ENCODE assay signal across 1 cellular context in the genomic region with DNA sequence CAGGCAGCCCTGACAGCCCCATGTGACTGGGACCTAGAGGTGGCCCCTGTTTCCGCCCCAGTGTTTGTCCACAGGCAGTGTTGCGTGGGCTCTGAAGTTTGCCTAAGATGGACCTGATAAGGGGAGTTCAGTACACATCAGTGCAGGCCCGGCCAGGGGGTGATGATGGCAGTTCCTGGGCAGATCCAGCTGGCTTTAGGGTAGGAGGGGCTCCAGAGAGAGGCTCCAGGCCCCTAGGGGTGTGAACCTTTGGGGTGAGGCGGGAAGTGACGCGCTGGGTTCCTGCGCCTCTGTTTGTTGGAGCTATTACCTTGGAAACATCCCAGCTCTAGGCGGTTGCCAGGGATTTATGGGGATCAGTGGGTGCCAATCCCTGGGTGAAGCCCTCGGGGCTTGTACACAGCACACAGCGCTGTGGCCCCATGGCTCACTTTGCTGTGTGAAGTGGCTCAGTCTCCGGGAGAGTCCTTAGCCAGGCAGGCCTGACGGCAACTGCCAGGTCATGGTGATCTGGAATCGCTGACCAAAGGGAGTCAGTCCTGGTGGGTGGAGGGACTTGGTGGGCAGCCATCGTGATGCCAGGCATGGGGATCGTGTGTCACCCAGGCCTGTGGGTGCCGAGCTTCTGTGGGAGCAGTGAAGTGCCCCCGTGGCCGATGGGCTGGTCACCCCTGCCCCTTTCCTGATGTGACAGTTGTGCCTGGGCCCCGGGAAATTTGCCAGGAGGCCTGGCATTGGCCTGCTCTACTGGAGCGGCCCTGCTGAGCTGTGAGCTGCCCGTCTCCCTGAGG.
TF ChIP-seq lines count a peak whose summit lies in the region.

No MANE protein-coding gene starts in this region.

TF ChIP-seq in HepG2, 621 proteins besides CTCF, POLR2A, EP300 and RAD21 (continued from another document and continues in another):
- TF ChIP-seq, protein P1, sequence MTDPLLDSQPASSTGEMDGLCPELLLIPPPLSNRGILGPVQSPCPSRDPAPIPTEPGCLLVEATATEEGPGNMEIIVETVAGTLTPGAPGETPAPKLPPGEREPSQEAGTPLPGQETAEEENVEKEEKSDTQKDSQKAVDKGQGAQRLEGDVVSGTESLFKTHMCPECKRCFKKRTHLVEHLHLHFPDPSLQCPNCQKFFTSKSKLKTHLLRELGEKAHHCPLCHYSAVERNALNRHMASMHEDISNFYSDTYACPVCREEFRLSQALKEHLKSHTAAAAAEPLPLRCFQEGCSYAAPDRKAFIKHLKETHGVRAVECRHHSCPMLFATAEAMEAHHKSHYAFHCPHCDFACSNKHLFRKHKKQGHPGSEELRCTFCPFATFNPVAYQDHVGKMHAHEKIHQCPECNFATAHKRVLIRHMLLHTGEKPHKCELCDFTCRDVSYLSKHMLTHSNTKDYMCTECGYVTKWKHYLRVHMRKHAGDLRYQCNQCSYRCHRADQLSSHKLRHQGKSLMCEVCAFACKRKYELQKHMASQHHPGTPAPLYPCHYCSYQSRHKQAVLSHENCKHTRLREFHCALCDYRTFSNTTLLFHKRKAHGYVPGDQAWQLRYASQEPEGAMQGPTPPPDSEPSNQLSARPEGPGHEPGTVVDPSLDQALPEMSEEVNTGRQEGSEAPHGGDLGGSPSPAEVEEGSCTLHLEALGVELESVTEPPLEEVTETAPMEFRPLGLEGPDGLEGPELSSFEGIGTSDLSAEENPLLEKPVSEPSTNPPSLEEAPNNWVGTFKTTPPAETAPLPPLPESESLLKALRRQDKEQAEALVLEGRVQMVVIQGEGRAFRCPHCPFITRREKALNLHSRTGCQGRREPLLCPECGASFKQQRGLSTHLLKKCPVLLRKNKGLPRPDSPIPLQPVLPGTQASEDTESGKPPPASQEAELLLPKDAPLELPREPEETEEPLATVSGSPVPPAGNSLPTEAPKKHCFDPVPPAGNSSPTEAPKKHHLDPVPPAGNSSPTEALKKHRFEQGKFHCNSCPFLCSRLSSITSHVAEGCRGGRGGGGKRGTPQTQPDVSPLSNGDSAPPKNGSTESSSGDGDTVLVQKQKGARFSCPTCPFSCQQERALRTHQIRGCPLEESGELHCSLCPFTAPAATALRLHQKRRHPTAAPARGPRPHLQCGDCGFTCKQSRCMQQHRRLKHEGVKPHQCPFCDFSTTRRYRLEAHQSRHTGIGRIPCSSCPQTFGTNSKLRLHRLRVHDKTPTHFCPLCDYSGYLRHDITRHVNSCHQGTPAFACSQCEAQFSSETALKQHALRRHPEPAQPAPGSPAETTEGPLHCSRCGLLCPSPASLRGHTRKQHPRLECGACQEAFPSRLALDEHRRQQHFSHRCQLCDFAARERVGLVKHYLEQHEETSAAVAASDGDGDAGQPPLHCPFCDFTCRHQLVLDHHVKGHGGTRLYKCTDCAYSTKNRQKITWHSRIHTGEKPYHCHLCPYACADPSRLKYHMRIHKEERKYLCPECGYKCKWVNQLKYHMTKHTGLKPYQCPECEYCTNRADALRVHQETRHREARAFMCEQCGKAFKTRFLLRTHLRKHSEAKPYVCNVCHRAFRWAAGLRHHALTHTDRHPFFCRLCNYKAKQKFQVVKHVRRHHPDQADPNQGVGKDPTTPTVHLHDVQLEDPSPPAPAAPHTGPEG (CRISPR knock-in tag; IDR thresholded peaks at IDR 0.05), result no peak; the same call in 1 of the 2 replicates
- peak; percentile 93 for TF ChIP-seq BCL6 (CRISPR knock-in tag; IDR thresholded peaks at IDR 0.05)
- TF ChIP-seq ZNF557 (CRISPR knock-in tag; IDR thresholded peaks at IDR 0.05), result 0 out of 2 replicates have a peak, but pooled peaks have one; percentile 57
- TF ChIP-seq, protein P2, sequence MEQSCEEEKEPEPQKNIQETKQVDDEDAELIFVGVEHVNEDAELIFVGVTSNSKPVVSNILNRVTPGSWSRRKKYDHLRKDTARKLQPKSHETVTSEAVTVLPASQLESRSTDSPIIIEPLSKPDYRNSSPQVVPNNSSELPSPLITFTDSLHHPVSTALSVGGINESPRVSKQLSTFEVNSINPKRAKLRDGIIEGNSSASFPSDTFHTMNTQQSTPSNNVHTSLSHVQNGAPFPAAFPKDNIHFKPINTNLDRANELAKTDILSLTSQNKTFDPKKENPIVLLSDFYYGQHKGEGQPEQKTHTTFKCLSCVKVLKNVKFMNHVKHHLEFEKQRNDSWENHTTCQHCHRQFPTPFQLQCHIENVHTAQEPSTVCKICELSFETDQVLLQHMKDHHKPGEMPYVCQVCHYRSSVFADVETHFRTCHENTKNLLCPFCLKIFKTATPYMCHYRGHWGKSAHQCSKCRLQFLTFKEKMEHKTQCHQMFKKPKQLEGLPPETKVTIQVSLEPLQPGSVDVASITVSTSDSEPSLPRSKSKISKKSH (CRISPR knock-in tag; IDR thresholded peaks at IDR 0.05; ENCODE audit: borderline replicate concordance), result no peak
- TF ChIP-seq ZNF549 (CRISPR knock-in tag; IDR thresholded peaks at IDR 0.05), result no peak
- TF ChIP-seq, protein P3, sequence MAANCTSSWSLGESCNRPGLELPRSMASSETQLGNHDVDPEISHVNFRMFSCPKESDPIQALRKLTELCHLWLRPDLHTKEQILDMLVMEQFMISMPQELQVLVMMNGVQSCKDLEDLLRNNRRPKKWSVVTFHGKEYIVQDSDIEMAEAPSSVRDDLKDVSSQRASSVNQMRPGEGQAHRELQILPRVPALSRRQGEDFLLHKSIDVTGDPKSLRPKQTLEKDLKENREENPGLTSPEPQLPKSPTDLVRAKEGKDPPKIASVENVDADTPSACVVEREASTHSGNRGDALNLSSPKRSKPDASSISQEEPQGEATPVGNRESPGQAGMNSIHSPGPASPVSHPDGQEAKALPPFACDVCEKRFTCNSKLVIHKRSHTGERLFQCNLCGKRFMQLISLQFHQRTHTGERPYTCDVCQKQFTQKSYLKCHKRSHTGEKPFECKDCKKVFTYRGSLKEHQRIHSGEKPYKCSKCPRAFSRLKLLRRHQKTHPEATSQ (CRISPR knock-in tag; IDR thresholded peaks at IDR 0.05; ENCODE audit: borderline replicate concordance), result peak; percentile 84; the same call in 1 of the 2 replicates
- TF ChIP-seq, protein P4, sequence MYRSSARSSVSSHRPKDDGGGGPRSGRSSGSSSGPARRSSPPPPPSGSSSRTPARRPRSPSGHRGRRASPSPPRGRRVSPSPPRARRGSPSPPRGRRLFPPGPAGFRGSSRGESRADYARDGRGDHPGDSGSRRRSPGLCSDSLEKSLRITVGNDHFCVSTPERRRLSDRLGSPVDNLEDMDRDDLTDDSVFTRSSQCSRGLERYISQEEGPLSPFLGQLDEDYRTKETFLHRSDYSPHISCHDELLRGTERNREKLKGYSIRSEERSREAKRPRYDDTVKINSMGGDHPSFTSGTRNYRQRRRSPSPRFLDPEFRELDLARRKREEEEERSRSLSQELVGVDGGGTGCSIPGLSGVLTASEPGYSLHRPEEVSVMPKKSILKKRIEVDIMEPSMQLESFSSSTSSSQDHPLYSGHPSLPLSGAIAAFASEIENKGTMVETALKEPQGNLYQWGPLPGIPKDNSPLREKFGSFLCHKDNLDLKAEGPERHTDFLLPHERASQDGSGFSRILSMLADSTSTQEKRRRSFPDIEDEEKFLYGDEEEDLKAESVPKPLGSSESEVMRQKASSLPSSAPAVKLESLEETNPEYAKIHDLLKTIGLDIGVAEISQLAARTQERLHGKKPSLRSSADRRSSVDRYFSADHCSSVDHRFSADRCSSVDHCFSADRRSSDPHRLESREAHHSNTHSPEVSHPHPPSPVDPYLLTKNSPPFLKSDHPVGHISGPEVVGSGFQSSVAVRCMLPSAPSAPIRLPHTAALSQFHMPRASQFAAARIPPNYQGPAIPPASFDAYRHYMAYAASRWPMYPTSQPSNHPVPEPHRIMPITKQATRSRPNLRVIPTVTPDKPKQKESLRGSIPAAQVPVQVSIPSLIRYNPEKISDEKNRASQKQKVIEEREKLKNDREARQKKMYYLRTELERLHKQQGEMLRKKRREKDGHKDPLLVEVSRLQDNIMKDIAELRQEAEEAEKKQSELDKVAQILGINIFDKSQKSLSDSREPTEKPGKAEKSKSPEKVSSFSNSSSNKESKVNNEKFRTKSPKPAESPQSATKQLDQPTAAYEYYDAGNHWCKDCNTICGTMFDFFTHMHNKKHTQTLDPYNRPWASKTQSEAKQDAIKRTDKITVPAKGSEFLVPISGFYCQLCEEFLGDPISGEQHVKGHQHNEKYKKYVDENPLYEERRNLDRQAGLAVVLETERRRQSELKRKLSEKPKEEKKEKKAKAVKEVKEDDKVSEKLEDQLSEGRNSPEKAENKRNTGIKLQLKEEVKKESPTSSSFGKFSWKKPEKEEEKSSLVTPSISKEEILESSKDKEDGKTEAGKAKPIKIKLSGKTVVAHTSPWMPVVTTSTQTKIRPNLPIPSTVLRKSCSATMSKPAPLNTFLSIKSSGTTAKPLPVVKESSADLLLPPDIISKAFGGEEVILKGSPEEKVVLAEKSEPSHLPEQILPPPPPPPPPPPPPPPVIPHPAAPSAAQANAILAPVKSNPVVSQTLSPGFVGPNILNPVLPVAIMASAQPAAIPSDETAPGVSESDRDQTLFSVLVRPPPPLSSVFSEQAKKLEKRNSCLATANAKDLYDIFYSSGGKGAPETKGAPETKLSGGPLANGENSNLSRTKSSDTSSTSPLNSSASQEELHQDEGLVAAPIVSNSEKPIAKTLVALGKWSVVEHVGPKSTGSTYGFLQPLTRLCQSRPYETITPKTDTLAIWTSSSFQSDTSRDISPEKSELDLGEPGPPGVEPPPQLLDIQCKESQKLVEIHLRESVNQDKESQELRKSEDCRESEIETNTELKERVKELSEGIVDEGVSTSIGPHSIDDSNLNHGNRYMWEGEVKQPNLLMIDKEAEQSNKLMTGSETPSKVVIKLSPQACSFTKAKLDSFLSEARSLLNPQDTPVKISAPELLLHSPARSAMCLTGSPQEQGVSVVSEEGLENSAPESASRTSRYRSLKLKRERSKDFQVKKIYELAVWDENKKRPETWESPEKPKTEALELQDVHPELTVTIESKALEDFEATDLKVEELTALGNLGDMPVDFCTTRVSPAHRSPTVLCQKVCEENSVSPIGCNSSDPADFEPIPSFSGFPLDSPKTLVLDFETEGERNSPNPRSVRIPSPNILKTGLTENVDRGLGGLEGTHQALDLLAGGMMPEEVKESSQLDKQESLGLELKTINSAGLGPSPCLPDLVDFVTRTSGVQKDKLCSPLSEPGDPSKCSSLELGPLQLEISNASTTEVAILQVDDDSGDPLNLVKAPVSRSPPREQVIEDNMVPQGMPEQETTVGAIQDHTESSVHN (CRISPR knock-in tag; IDR thresholded peaks at IDR 0.05), result no peak
- TF ChIP-seq, protein P5, sequence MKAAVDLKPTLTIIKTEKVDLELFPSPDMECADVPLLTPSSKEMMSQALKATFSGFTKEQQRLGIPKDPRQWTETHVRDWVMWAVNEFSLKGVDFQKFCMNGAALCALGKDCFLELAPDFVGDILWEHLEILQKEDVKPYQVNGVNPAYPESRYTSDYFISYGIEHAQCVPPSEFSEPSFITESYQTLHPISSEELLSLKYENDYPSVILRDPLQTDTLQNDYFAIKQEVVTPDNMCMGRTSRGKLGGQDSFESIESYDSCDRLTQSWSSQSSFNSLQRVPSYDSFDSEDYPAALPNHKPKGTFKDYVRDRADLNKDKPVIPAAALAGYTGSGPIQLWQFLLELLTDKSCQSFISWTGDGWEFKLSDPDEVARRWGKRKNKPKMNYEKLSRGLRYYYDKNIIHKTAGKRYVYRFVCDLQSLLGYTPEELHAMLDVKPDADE (CRISPR knock-in tag; IDR thresholded peaks at IDR 0.05), result no peak; the same call in 1 of the 2 replicates
- TF ChIP-seq, protein P6, sequence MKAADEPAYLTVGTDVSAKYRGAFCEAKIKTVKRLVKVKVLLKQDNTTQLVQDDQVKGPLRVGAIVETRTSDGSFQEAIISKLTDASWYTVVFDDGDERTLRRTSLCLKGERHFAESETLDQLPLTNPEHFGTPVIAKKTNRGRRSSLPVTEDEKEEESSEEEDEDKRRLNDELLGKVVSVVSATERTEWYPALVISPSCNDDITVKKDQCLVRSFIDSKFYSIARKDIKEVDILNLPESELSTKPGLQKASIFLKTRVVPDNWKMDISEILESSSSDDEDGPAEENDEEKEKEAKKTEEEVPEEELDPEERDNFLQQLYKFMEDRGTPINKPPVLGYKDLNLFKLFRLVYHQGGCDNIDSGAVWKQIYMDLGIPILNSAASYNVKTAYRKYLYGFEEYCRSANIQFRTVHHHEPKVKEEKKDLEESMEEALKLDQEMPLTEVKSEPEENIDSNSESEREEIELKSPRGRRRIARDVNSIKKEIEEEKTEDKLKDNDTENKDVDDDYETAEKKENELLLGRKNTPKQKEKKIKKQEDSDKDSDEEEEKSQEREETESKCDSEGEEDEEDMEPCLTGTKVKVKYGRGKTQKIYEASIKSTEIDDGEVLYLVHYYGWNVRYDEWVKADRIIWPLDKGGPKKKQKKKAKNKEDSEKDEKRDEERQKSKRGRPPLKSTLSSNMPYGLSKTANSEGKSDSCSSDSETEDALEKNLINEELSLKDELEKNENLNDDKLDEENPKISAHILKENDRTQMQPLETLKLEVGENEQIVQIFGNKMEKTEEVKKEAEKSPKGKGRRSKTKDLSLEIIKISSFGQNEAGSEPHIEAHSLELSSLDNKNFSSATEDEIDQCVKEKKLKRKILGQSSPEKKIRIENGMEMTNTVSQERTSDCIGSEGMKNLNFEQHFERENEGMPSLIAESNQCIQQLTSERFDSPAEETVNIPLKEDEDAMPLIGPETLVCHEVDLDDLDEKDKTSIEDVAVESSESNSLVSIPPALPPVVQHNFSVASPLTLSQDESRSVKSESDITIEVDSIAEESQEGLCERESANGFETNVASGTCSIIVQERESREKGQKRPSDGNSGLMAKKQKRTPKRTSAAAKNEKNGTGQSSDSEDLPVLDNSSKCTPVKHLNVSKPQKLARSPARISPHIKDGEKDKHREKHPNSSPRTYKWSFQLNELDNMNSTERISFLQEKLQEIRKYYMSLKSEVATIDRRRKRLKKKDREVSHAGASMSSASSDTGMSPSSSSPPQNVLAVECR (CRISPR knock-in tag; IDR thresholded peaks at IDR 0.05; ENCODE audit: borderline replicate concordance), result peak; percentile 95
- TF ChIP-seq ZBTB1 (CRISPR knock-in tag; IDR thresholded peaks at IDR 0.05; ENCODE audit: borderline replicate concordance), result no peak
- TF ChIP-seq RFX1 (IDR thresholded peaks at IDR 0.05), result peak; percentile 82; the same call in 1 of the 2 replicates
- peak; percentile 71 for TF ChIP-seq ZNF781 (CRISPR knock-in tag; IDR thresholded peaks at IDR 0.05; ENCODE audit: borderline replicate concordance, not compliant biosample characterization)
- peak; percentile 92; the same call in 1 of the 2 replicates for TF ChIP-seq SNAPC2 (CRISPR knock-in tag; IDR thresholded peaks at IDR 0.05)
- TF ChIP-seq ZMYM2 (CRISPR knock-in tag; IDR thresholded peaks at IDR 0.05), result peak; percentile 72; the same call in 1 of the 2 replicates
- TF ChIP-seq NFYC (CRISPR knock-in tag; IDR thresholded peaks at IDR 0.05), result peak; percentile 51
- peak; percentile 34 for TF ChIP-seq HNRNPLL (IDR thresholded peaks at IDR 0.05; ENCODE audit: low read depth, low read length, poor library complexity, severe bottlenecking)
- peak; percentile 66; the same call in 1 of the 2 replicates for TF ChIP-seq RFXANK (CRISPR knock-in tag; IDR thresholded peaks at IDR 0.05)
- TF ChIP-seq ZNF33A (CRISPR knock-in tag; IDR thresholded peaks at IDR 0.05; ENCODE audit: borderline replicate concordance), result peak; percentile 82; the same call in 1 of the 2 replicates
- no peak for TF ChIP-seq ZNF224 (CRISPR knock-in tag; IDR thresholded peaks at IDR 0.05)
- no peak; the same call in 1 of the 2 replicates for TF ChIP-seq ZNF567 (CRISPR knock-in tag; IDR thresholded peaks at IDR 0.05; ENCODE audit: borderline replicate concordance)
- TF ChIP-seq ZNF230 (CRISPR knock-in tag; IDR thresholded peaks at IDR 0.05), result peak; percentile 97
- TF ChIP-seq, protein P7, sequence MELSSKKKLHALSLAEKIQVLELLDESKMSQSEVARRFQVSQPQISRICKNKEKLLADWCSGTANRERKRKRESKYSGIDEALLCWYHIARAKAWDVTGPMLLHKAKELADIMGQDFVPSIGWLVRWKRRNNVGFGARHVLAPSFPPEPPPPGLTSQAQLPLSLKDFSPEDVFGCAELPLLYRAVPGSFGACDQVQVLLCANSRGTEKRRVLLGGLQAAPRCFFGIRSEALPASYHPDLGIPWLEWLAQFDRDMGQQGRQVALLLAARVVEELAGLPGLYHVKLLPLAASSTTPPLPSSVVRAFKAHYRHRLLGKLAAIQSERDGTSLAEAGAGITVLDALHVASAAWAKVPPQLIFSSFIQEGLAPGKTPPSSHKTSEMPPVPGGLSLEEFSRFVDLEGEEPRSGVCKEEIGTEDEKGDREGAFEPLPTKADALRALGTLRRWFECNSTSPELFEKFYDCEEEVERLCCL (CRISPR knock-in tag; IDR thresholded peaks at IDR 0.05; ENCODE audit: borderline replicate concordance), result no peak
